Comparison of ENCODE assay signal across 8 cellular contexts in genomic region chr5:176199803-176200399, GRCh38. TPM values are rescaled to one million over a fixed set of nuclear protein-coding genes. Genes with fewer than 3 reads are reported as not detected.
DNase-seq lines count a peak whose midpoint lies in the region; ATAC-seq, FAIRE-seq and TF ChIP-seq lines count a peak whose summit lies in the region.
"Not testable (repeated sequence)": the region's sequence is repeated elsewhere in the genome, so short reads cannot be mapped to it uniquely, and the experiment has no call there.

No MANE protein-coding gene starts in this region.

- TF ChIP-seq RAD21 in A549 (conservative IDR thresholded peaks at IDR 0.05 in 1 of 2, IDR thresholded peaks at IDR 0.05 in 1 of 2); SK-N-SH (IDR thresholded peaks at IDR 0.05; ENCODE audit: low read length): not testable (repeated sequence)

- not testable (repeated sequence) for H3K27ac Mint-ChIP-seq in activated T-cell treated with anti-CD3 and anti-CD28 coated beads, Interleukin-2, amount 50 U/mL, for 72 hours; MCF 10A (ENCODE audit: low read depth, unreplicated experiment); mesothelial cell of epicardium

- H3K4me1 Mint-ChIP-seq in activated T-cell treated with anti-CD3 and anti-CD28 coated beads, Interleukin-2, amount 50 U/mL, for 72 hours (ENCODE audit: low read depth); MCF 10A (ENCODE audit: insufficient read depth, unreplicated experiment): not testable (repeated sequence)
- H3K4me1 Mint-ChIP-seq in mesothelial cell of epicardium = peaks cover 27% of the 10 kb centered on the region

- H3K4me2 ChIP-seq in A549 = peak overlapping the region; percentile 80
- H3K4me2 ChIP-seq in SK-N-SH = 0 out of 2 replicates have a peak overlapping the region, but pooled peaks have one; percentile 85
- H3K4me2 ChIP-seq in hepatocyte = peak overlapping the region; percentile 88

- not testable (repeated sequence) for H3F3A ChIP-seq in SK-N-SH (replicated peaks; ENCODE audit: insufficient read depth)

- not testable (repeated sequence) for H3K79me2 ChIP-seq in SK-N-SH (ENCODE audit: insufficient read depth); hepatocyte

- peaks cover 23% of the 10 kb centered on the region for H3K27me3 Mint-ChIP-seq in activated T-cell treated with anti-CD3 and anti-CD28 coated beads, Interleukin-2, amount 50 U/mL, for 72 hours (ENCODE audit: low read depth)
- H3K27me3 Mint-ChIP-seq in MCF 10A (ENCODE audit: insufficient read depth, unreplicated experiment) = not testable (repeated sequence)
- peaks cover 50% of the 10 kb centered on the region for H3K27me3 Mint-ChIP-seq in mesothelial cell of epicardium (ENCODE audit: low read depth)

- CTCF ChIA-PET in A549 (lab: Yijun Ruan, JAX); SK-N-SH (lab: Yijun Ruan, JAX): not testable (repeated sequence)
- CTCF ChIA-PET in MCF 10A (lab: Yijun Ruan, JAX) = interaction anchor here (0.5 to 0.6 kb wide), 2 partner anchors 512 to 1251 kb away, joined by 3 read pairs; no protein-coding TSS in a partner anchor

- not testable (repeated sequence) for H3K9me2 ChIP-seq in SK-N-SH; hepatocyte (replicated peaks; ENCODE audit: insufficient read depth)

- not testable (repeated sequence) for DNase-seq in A549 (ENCODE audit: low read depth in 1 of 2, low spot score in 1 of 2); SK-N-SH; activated T-cell treated with anti-CD3 and anti-CD28 coated beads, Interleukin-2, amount 50 U/mL, for 72 hours; MCF 10A (ENCODE audit: unreplicated experiment); hepatocyte (ENCODE audit: low spot score); mesothelial cell of epicardium (ENCODE audit: low spot score in 2 of 2, unreplicated experiment in 2 of 2)
- peak in 1 of 5 donors; percentile 48 for DNase-seq in ovary

- not testable (repeated sequence) for H3K36me3 Mint-ChIP-seq in activated T-cell treated with anti-CD3 and anti-CD28 coated beads, Interleukin-2, amount 50 U/mL, for 72 hours (ENCODE audit: insufficient read depth in 2 of 2); MCF 10A (ENCODE audit: insufficient read depth, unreplicated experiment); mesothelial cell of epicardium

- intact Hi-C loops in MCF 10A (cut with micrococcal nuclease); ovary (cut with DNase I): not testable (repeated sequence)

- H3K9me3 ChIP-seq in A549; HUES48 (ENCODE audit: control insufficient read depth, insufficient read depth, low read length); SK-N-SH; hepatocyte (ENCODE audit: low read depth); ovary: not testable (repeated sequence)

- BruUV-seq in MCF 10A (replicated peaks; lab: Mats Ljungman, UMichigan) = not testable (repeated sequence)

- not testable (repeated sequence) for FAIRE-seq in A549 (lab: Jason Lieb, UNC)

- TF ChIP-seq CTCF in A549 (IDR thresholded peaks at IDR 0.05); SK-N-SH (IDR thresholded peaks at IDR 0.05); MCF 10A (IDR thresholded peaks at IDR 0.05; ENCODE audit: unreplicated experiment); hepatocyte (IDR thresholded peaks at IDR 0.05; ENCODE audit: poor library complexity); mesothelial cell of epicardium (IDR thresholded peaks at IDR 0.05; ENCODE audit: unreplicated experiment); ovary (IDR thresholded peaks at IDR 0.05): not testable (repeated sequence)

- not testable (repeated sequence) for H3K27ac ChIP-seq in A549; HUES48 (ENCODE audit: low read depth, low read length); SK-N-SH (ENCODE audit: low read depth in 2 of 2, low read length in 1 of 2); hepatocyte
- peak overlapping the region in 1 of 2 donors; percentile 46 for H3K27ac ChIP-seq in ovary

- H3K4me3 ChIP-seq in A549 (peak overlapping the region; percentile 55; the same call in 2 of the 3 replicates), HUES48 (ENCODE audit: low read depth, low read length) (peak overlapping the region; percentile 58; the same call in 1 of the 2 replicates), SK-N-SH (ENCODE audit: low read depth in 2 of 2, low read length in 1 of 2) (peak overlapping the region in 1 of 2 experiments; percentile 48; a peak in 2 of 4 replicates), ovary (peak overlapping the region; percentile 39)
- H3K4me3 ChIP-seq in hepatocyte = not testable (repeated sequence)

- H3K27me3 ChIP-seq in HUES48 (ENCODE audit: control insufficient read depth, insufficient read depth, low read length) = peaks cover 43% of the 10 kb centered on the region
- not testable (repeated sequence) for H3K27me3 ChIP-seq in SK-N-SH (ENCODE audit: insufficient read depth); hepatocyte; ovary

- peak overlapping the region; percentile 71 to 78 for H3K4me3 Mint-ChIP-seq in activated T-cell treated with anti-CD3 and anti-CD28 coated beads, Interleukin-2, amount 50 U/mL, for 72 hours
- peak overlapping the region; percentile 72 for H3K4me3 Mint-ChIP-seq in MCF 10A (ENCODE audit: unreplicated experiment)
- H3K4me3 Mint-ChIP-seq in mesothelial cell of epicardium = peak overlapping the region; percentile 61

- 0 out of 6 replicates have a peak, but pooled peaks of 1 of the 2 experiments have one; percentile 1 for ATAC-seq in A549
- not testable (repeated sequence) for ATAC-seq in activated T-cell treated with anti-CD3 and anti-CD28 coated beads, Interleukin-2, amount 50 U/mL, for 72 hours (replicated peaks in 1 of 2)

- H3K36me3 ChIP-seq in HUES48 (ENCODE audit: control insufficient read depth, insufficient read depth, low read length); SK-N-SH (replicated peaks in 1 of 2; ENCODE audit: control insufficient read depth in 1 of 2, insufficient read depth in 2 of 2, low read length in 1 of 2); hepatocyte (replicated peaks; ENCODE audit: insufficient read depth, low read depth); ovary: not testable (repeated sequence)

- H2AFZ ChIP-seq in SK-N-SH (ENCODE audit: low read depth); hepatocyte: not testable (repeated sequence)

- H4K20me1 ChIP-seq in SK-N-SH (ENCODE audit: insufficient read depth); hepatocyte (ENCODE audit: insufficient read depth, poor library complexity, severe bottlenecking): not testable (repeated sequence)

- TF ChIP-seq POLR2A in A549 (IDR thresholded peaks at IDR 0.05; ENCODE audit: low read length); ovary (IDR thresholded peaks at IDR 0.05): not testable (repeated sequence)

- TF ChIP-seq EP300 in A549 (IDR thresholded peaks at IDR 0.05); SK-N-SH (IDR thresholded peaks at IDR 0.05; ENCODE audit: borderline replicate concordance in 1 of 2, low read depth in 1 of 2, low read length in 1 of 2); ovary (IDR thresholded peaks at IDR 0.05): not testable (repeated sequence)

- H3K9ac ChIP-seq in HUES48 (ENCODE audit: low read depth, low read length); SK-N-SH: not testable (repeated sequence)

- WGBS in A549 (ENCODE audit: missing lambda C conversion rate) = 81% methylated on average over 5 of the region's 9 CpGs
- 79% methylated on average over 8 of the region's 9 CpGs for WGBS in SK-N-SH (ENCODE audit: low lambda C conversion rate)
- WGBS in hepatocyte (ENCODE audit: low lambda C conversion rate, missing lambda C conversion rate) = 11% methylated on average over 5 of the region's 9 CpGs
- WGBS in ovary, 3 donors = 8 to 16% (median 16%) methylated on average over 8 to 9 of the region's 9 CpGs

- POLR2A ChIA-PET in A549 (lab: Yijun Ruan, JAX); SK-N-SH (lab: Yijun Ruan, JAX); MCF 10A (lab: Yijun Ruan, JAX): not testable (repeated sequence)

- H3K4me1 ChIP-seq in A549; HUES48 (ENCODE audit: control insufficient read depth, insufficient read depth, low read length); SK-N-SH (ENCODE audit: control insufficient read depth in 1 of 2, insufficient read depth in 2 of 2, low read depth in 1 of 2, low read length in 1 of 2); hepatocyte (ENCODE audit: insufficient read depth); ovary (ENCODE audit: insufficient read depth): not testable (repeated sequence)

- not testable (repeated sequence) for H3K9me3 Mint-ChIP-seq in activated T-cell treated with anti-CD3 and anti-CD28 coated beads, Interleukin-2, amount 50 U/mL, for 72 hours; MCF 10A (ENCODE audit: unreplicated experiment); mesothelial cell of epicardium

RNA-seq across cellular contexts. Expression of gene SIMC1, which starts 38.3 kb away (rescaled TPM):
- 9.5 and 13.7 TPM in 2 replicates for polyA plus RNA-seq in A549 (2011; rRNA removed)
- 8.3 and 10.4 TPM in 2 replicates for polyA plus RNA-seq in A549 (2012; cell fraction: cytosol; rRNA removed)
- polyA plus RNA-seq in A549 (2012; cell fraction: nucleus; rRNA removed) = 9.2 and 10.0 TPM in 2 replicates
- 8.0 to 9.2 TPM (median 8.2 TPM) in 3 replicates for polyA plus RNA-seq in A549 (2017; fragmentation: RNase III; extraction: RNeasy Plus Mini Kit Qiagen cat#74134 plus additional on column Dnase treatment)
- polyA minus RNA-seq in A549 (2011; rRNA and poly(A)+ RNA removed) = 14.2 and 15.5 TPM in 2 replicates
- polyA plus RNA-seq in SK-N-SH (2012; rRNA removed) = 9.6 and 12.4 TPM in 2 replicates
- polyA plus RNA-seq in SK-N-SH (2012; cell fraction: cytosol; rRNA removed) = 10.3 and 12.9 TPM in 2 replicates
- 15.5 and 16.1 TPM in 2 replicates for polyA plus RNA-seq in SK-N-SH (2012; cell fraction: nucleus; rRNA removed)
- total RNA-seq in activated T-cell treated with anti-CD3 and anti-CD28 coated beads, Interleukin-2, amount 50 U/mL, for 72 hours = 10 to 100 TPM; 23.2 to 25.5 TPM
- total RNA-seq in MCF 10A (2022) = 25.4 and 27.3 TPM in 2 replicates
- total RNA-seq in hepatocyte = 27.0 and 34.7 TPM in 2 replicates
- polyA plus RNA-seq in hepatocyte = 37.6 and 44.2 TPM in 2 replicates
- total RNA-seq in mesothelial cell of epicardium = 39.8 to 43.4 TPM (median 43.0 TPM) in 3 replicates
- total RNA-seq in ovary = 100 to 1,000 TPM in 2 of 7 donors, 10 to 100 TPM in 5; 50.9 to 114 (median 76.3) TPM
- 100 to 1,000 TPM in 1 of 2 donors, 10 to 100 TPM in 1; 39.0 to 104 TPM for polyA plus RNA-seq in ovary
